ENCODE assay signal across 8 cellular contexts in the genomic region with DNA sequence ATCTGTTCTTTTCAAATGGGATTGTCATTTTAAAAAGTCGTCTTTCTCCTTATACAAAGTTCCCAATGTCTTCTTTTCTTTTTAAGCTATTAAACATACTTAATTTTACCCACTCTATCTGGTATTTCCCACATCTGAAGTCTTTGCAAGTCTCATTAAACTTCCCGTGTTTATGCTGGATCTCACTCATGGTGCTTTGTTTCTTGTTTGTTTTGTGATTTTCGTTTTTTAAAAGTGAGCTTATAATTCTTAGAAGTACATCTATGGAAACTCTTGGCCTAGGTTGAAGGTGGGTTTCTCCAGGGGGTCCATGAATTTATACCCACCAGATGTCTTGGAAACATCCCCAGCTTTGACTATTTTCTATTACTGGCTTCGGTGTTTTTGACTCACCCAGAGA.
"Had no signal": no experiment of that assay in that cellular context is flagged by ENCODE, and none has a peak within 500 bp of the region (broad histone marks: within the 10 kb centered on the region; RNA-seq: fewer than 3 reads in every experiment).

No MANE protein-coding gene starts in this region.

- H3K4me3 ChIP-seq: GM12878 had no signal

- FAIRE-seq: G401.6, GM12878, GM12891, GM12892, GM18507, GM19239 had no signal

- DNase-seq: GDM1, GF-D8 had no signal

- ATAC-seq: GM12878 had no signal
